Comparison of ENCODE assay signal across 18 cellular contexts in genomic region chrX:123081766-123082165, GRCh38.
DNase-seq lines count a peak whose midpoint lies in the region; ATAC-seq and TF ChIP-seq lines count a peak whose summit lies in the region.
"Had no signal": no experiment of that assay in that cellular context is flagged by ENCODE, and none has a peak within 500 bp of the region (broad histone marks: within the 10 kb centered on the region; RNA-seq: fewer than 3 reads in every experiment).

No MANE protein-coding gene starts in this region.

- H3K4me3 ChIP-seq in breast epithelium (no peak overlapping the region), astrocyte of the cerebellum (ENCODE audit: low read depth, low read length) (no peak overlapping the region), right atrium auricular region (no peak overlapping the region)
- H3K4me3 ChIP-seq: BLaER1 had no signal

- TF ChIP-seq POLR2A in breast epithelium (IDR thresholded peaks at IDR 0.05), result no peak

- H3K27ac ChIP-seq in breast epithelium (no peak overlapping the region), epithelial cell of prostate (peak overlapping the region; percentile 31), right atrium auricular region (no peak overlapping the region)
- H3K27ac ChIP-seq: 22Rv1, BLaER1 had no signal

- ATAC-seq in WTC11, result no peak
- ATAC-seq in GM21515 (IDR thresholded peaks at IDR 0.05; ENCODE audit: unreplicated experiment), result no peak
- ATAC-seq: HCT116 had no signal

- H3K9me3 ChIP-seq in breast epithelium (peaks cover 0 to 5% of the 10 kb centered on the region in 2 donors), right atrium auricular region (peaks cover 0 to 10% of the 10 kb centered on the region in 2 donors)
- H3K9me3 ChIP-seq: BLaER1 had no signal

- in situ Hi-C loops in astrocyte of the cerebellum (cut with HindIII; ENCODE audit: low sequenced_read_pairs), result no loop called here

- POLR2A ChIA-PET in MCF 10A (lab: Yijun Ruan, JAX), result no interaction called here
- POLR2A ChIA-PET in WTC11 (lab: Charles Lee), result no interaction called here

- CTCF ChIA-PET in MCF 10A (lab: Yijun Ruan, JAX), result no interaction called here
- CTCF ChIA-PET in WTC11 (lab: Charles Lee), result no interaction called here

- TF ChIP-seq CTCF in MCF 10A (IDR thresholded peaks at IDR 0.05; ENCODE audit: unreplicated experiment), result no peak
- no peak for TF ChIP-seq CTCF in breast epithelium (IDR thresholded peaks at IDR 0.05)
- no peak for TF ChIP-seq CTCF in astrocyte of the cerebellum (IDR thresholded peaks at IDR 0.05; ENCODE audit: low read depth, low read length, missing control alignments)
- no peak for TF ChIP-seq CTCF in WTC11 (IDR thresholded peaks at IDR 0.05)
- no peak for TF ChIP-seq CTCF in right atrium auricular region (IDR thresholded peaks at IDR 0.05)

- peaks cover 46% of the 10 kb centered on the region for H3K4me1 Mint-ChIP-seq in MCF 10A (ENCODE audit: insufficient read depth, unreplicated experiment)
- H3K4me1 Mint-ChIP-seq in WTC11, result peaks cover 22% of the 10 kb centered on the region
- H3K4me1 Mint-ChIP-seq: CD4-positive, alpha-beta memory T cell had no signal

- H3K36me3 ChIP-seq in breast epithelium (no peaks in the 10 kb centered on the region), right atrium auricular region (no peaks in the 10 kb centered on the region)
- H3K36me3 ChIP-seq: BLaER1 had no signal

- H3K4me3 Mint-ChIP-seq in MCF 10A (ENCODE audit: unreplicated experiment) (no peak overlapping the region), WTC11 (no peak overlapping the region)
- H3K4me3 Mint-ChIP-seq: CD4-positive, alpha-beta memory T cell had no signal

- intact Hi-C loops in MCF 10A (cut with micrococcal nuclease) (loop anchor here (10.0 kb wide), 1 partner anchor 343 kb away; no protein-coding TSS in a partner anchor), breast epithelium (cut with DNase I; ENCODE audit: low total_unique reads) (no loop called here)

- no peaks in the 10 kb centered on the region for H3K4me1 ChIP-seq in breast epithelium
- H3K4me1 ChIP-seq in right atrium auricular region, result no peaks in the 10 kb centered on the region
- H3K4me1 ChIP-seq: BLaER1 had no signal

- no peaks in the 10 kb centered on the region for H3K27me3 Mint-ChIP-seq in MCF 10A (ENCODE audit: insufficient read depth, unreplicated experiment)
- peaks cover 9% of the 10 kb centered on the region; the same call in 1 of the 2 replicates for H3K27me3 Mint-ChIP-seq in WTC11 (ENCODE audit: low read depth)
- H3K27me3 Mint-ChIP-seq: CD4-positive, alpha-beta memory T cell had no signal

- H3K36me3 Mint-ChIP-seq in MCF 10A (ENCODE audit: insufficient read depth, unreplicated experiment), result peaks cover 6% of the 10 kb centered on the region
- H3K36me3 Mint-ChIP-seq in WTC11, result no peaks in the 10 kb centered on the region
- H3K36me3 Mint-ChIP-seq: CD4-positive, alpha-beta memory T cell had no signal

- BruUV-seq in MCF 10A (replicated peaks; lab: Mats Ljungman, UMichigan), result no TSS peak

- DNase-seq in MCF 10A (ENCODE audit: unreplicated experiment) (peak; percentile 47), breast epithelium (ENCODE audit: low spot score in 2 of 2) (no peak), astrocyte of the cerebellum (ENCODE audit: low read depth) (peak; percentile 54), epithelial cell of prostate (ENCODE audit: low read depth, low spot score) (no peak), WTC11 (ENCODE audit: low spot score) (no peak), right atrium auricular region (ENCODE audit: low spot score) (no peak), LoVo (ENCODE audit: low spot score) (no peak)
- DNase-seq: CD4-positive, alpha-beta memory T cell; DMS153; GOT3; NCI-H187 treated with DMSO at 0.1 percent for 48 hours; NCI-H226; NCI-H524; SHP77 treated with DMSO at 0.1 percent for 48 hours had no signal

- no peaks in the 10 kb centered on the region for H3K27me3 ChIP-seq in breast epithelium
- no peaks in the 10 kb centered on the region for H3K27me3 ChIP-seq in right atrium auricular region

- peaks cover 12% of the 10 kb centered on the region for H3K9me3 Mint-ChIP-seq in MCF 10A (ENCODE audit: unreplicated experiment)
- no peaks in the 10 kb centered on the region; the same call in 1 of the 2 replicates for H3K9me3 Mint-ChIP-seq in WTC11

- H3K27ac Mint-ChIP-seq in MCF 10A (ENCODE audit: low read depth, unreplicated experiment) (peak overlapping the region; percentile 3), WTC11 (no peak overlapping the region)
- H3K27ac Mint-ChIP-seq: CD4-positive, alpha-beta memory T cell had no signal

TF ChIP-seq in WTC11, 78 proteins besides CTCF, POLR2A, EP300 and RAD21:
- TF ChIP-seq MLX (CRISPR knock-in tag; IDR thresholded peaks at IDR 0.05) (no peak), FOXJ3 (CRISPR knock-in tag; IDR thresholded peaks at IDR 0.05; ENCODE audit: borderline replicate concordance) (no peak), SMAD4 (CRISPR knock-in tag; IDR thresholded peaks at IDR 0.05) (no peak), SMAD3 (CRISPR knock-in tag; IDR thresholded peaks at IDR 0.05; ENCODE audit: borderline replicate concordance) (no peak), NR3C1 (CRISPR knock-in tag; conservative IDR thresholded peaks at IDR 0.05; ENCODE audit: low read depth) (no peak), IRF2 (CRISPR knock-in tag; IDR thresholded peaks at IDR 0.05; ENCODE audit: borderline replicate concordance, low read depth) (no peak), ATF1 (CRISPR knock-in tag; IDR thresholded peaks at IDR 0.05) (no peak), PREB (CRISPR knock-in tag; IDR thresholded peaks at IDR 0.05; ENCODE audit: borderline replicate concordance) (no peak)
- TF ChIP-seq, protein P1, sequence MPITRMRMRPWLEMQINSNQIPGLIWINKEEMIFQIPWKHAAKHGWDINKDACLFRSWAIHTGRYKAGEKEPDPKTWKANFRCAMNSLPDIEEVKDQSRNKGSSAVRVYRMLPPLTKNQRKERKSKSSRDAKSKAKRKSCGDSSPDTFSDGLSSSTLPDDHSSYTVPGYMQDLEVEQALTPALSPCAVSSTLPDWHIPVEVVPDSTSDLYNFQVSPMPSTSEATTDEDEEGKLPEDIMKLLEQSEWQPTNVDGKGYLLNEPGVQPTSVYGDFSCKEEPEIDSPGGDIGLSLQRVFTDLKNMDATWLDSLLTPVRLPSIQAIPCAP (CRISPR knock-in tag; IDR thresholded peaks at IDR 0.05), result no peak
- TF ChIP-seq, protein P2, sequence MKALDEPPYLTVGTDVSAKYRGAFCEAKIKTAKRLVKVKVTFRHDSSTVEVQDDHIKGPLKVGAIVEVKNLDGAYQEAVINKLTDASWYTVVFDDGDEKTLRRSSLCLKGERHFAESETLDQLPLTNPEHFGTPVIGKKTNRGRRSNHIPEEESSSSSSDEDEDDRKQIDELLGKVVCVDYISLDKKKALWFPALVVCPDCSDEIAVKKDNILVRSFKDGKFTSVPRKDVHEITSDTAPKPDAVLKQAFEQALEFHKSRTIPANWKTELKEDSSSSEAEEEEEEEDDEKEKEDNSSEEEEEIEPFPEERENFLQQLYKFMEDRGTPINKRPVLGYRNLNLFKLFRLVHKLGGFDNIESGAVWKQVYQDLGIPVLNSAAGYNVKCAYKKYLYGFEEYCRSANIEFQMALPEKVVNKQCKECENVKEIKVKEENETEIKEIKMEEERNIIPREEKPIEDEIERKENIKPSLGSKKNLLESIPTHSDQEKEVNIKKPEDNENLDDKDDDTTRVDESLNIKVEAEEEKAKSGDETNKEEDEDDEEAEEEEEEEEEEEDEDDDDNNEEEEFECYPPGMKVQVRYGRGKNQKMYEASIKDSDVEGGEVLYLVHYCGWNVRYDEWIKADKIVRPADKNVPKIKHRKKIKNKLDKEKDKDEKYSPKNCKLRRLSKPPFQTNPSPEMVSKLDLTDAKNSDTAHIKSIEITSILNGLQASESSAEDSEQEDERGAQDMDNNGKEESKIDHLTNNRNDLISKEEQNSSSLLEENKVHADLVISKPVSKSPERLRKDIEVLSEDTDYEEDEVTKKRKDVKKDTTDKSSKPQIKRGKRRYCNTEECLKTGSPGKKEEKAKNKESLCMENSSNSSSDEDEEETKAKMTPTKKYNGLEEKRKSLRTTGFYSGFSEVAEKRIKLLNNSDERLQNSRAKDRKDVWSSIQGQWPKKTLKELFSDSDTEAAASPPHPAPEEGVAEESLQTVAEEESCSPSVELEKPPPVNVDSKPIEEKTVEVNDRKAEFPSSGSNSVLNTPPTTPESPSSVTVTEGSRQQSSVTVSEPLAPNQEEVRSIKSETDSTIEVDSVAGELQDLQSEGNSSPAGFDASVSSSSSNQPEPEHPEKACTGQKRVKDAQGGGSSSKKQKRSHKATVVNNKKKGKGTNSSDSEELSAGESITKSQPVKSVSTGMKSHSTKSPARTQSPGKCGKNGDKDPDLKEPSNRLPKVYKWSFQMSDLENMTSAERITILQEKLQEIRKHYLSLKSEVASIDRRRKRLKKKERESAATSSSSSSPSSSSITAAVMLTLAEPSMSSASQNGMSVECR (CRISPR knock-in tag; IDR thresholded peaks at IDR 0.05; ENCODE audit: borderline replicate concordance), result no peak
- TF ChIP-seq, protein P3, sequence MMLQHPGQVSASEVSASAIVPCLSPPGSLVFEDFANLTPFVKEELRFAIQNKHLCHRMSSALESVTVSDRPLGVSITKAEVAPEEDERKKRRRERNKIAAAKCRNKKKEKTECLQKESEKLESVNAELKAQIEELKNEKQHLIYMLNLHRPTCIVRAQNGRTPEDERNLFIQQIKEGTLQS (CRISPR knock-in tag; conservative IDR thresholded peaks at IDR 0.05), result no peak
TF ChIP-seq in WTC11: peak in this region for 0.

Comparison
In these comparisons a context has a peak if more than half of its experiments do, and no peak if none do; other contexts are left out.
1. DNase-seq: peak in MCF 10A (single experiment) and astrocyte of the cerebellum (single experiment); none in breast epithelium (0 of 2), epithelial cell of prostate (single experiment), WTC11 (single experiment), right atrium auricular region (single experiment) and LoVo (single experiment).